In genomic region chr3:146404451-146404850, GRCh38 we compare ENCODE assay signal across 17 cellular contexts.
"Had no signal": no experiment of that assay in that cellular context is flagged by ENCODE, and none has a peak within 500 bp of the region (broad histone marks: within the 10 kb centered on the region; RNA-seq: fewer than 3 reads in every experiment).

No MANE protein-coding gene starts in this region.

- H3K9me3 ChIP-seq: esophagus muscularis mucosa, mucosa of descending colon, thyroid gland had no signal

- H3K27me3 ChIP-seq: esophagus muscularis mucosa, foreskin keratinocyte, thyroid gland had no signal

- H3K36me3 ChIP-seq: esophagus muscularis mucosa, thyroid gland had no signal

- H3K27ac ChIP-seq: esophagus muscularis mucosa, foreskin keratinocyte, thyroid gland had no signal

- H3K4me3 ChIP-seq: esophagus muscularis mucosa, mucosa of descending colon, thyroid gland had no signal

- H3K4me1 ChIP-seq: esophagus muscularis mucosa, foreskin keratinocyte, thyroid gland had no signal

- DNase-seq: activated CD4-positive, alpha-beta T cell treated with anti-CD3 and anti-CD28 coated beads, Interleukin-2, amount 50 U/mL, for 48 hours; activated naive CD4-positive, alpha-beta T cell treated with Interleukin-2 at 50 U/mL for 16 hours; activated naive CD8-positive, alpha-beta T cell treated with anti-CD3 and anti-CD28 coated beads, Interleukin-2, amount 10 ng/mL, durations not matched to agents 7 days and 5 days; activated T-cell treated with anti-CD3 and anti-CD28 coated beads for 4 hours; anterior cingulate cortex; effector CD4-positive, alpha-beta T cell; left ventricle myocardium superior; mucosa of descending colon; naive B cell; retina; stimulated activated CD4-positive, alpha-beta T cell treated with anti-CD3 and anti-CD28 coated beads, Interleukin-2, amount 100 ng/mL, for 24 hours; stimulated activated naive CD4-positive, alpha-beta T cell treated with Interleukin-2 at 50 U/mL for 16 hours; SW 1271; T-helper 2 cell; thyroid gland had no signal
